In genomic region chr5:142713151-142713706, GRCh38 we compare ENCODE assay signal across 8 cellular contexts. TPM values are rescaled to one million over a fixed set of nuclear protein-coding genes. Genes with fewer than 3 reads are reported as not detected.
DNase-seq lines count a peak whose midpoint lies in the region; ATAC-seq and TF ChIP-seq lines count a peak whose summit lies in the region.

No MANE protein-coding gene starts in this region.

- no peaks in the 10 kb centered on the region for H3K9me3 Mint-ChIP-seq in activated B cell treated with CpG ODN at 0.5 μM for 24 hours

- CTCF ChIA-PET in activated B cell treated with CpG ODN at 0.5 μM for 24 hours (lab: Charles Lee): interaction anchor here (0.8 to 5.1 kb wide), 27 partner anchors 9 to 744 kb away, joined by 3 to 47 read pairs (median 5); partner anchors contain the start of gene RNF14

- ATAC-seq in GM18858 (IDR thresholded peaks at IDR 0.05; ENCODE audit: unreplicated experiment) (peak; percentile 93), HG03095 (IDR thresholded peaks at IDR 0.05; ENCODE audit: unreplicated experiment) (peak; percentile 99), activated B cell treated with CpG ODN at 0.5 μM for 24 hours (ENCODE audit: low read depth) (peak; percentile 97)

- H3K27ac ChIP-seq in ACC112 (ENCODE audit: low read depth, low read length) (peak overlapping the region; percentile 22; the same call in 1 of the 2 replicates), caudate nucleus (ENCODE audit: low read depth, low read length) (peak overlapping the region; percentile 88)

- H3K4me3 Mint-ChIP-seq in activated B cell treated with CpG ODN at 0.5 μM for 24 hours: peak overlapping the region; percentile 80

- H3K4me3 ChIP-seq in ACC112 (ENCODE audit: low read depth, low read length): peak overlapping the region; percentile 81

- no peaks in the 10 kb centered on the region for H3K36me3 ChIP-seq in ACC112 (ENCODE audit: insufficient read depth, low read length)

- intact Hi-C loops in activated B cell treated with CpG ODN at 0.5 μM for 24 hours (cut with micrococcal nuclease): loop anchor here (1.0 to 5.0 kb wide), 8 partner anchors 57 to 1480 kb away; partner anchors contain the start of gene ARHGAP26

- TF ChIP-seq CTCF in activated B cell treated with CpG ODN at 0.5 μM for 24 hours (IDR thresholded peaks at IDR 0.05): peak; percentile 93

- DNase-seq in NCI-H2171 treated with DMSO at 0.1 percent for 48 hours (lab: John Stamatoyannopoulos, UW): peak; percentile 74
- DNase-seq in activated B cell treated with CpG ODN at 0.5 μM for 24 hours: peak; percentile 78
- peak in 60 of 61 donors; percentile 9 to 98 (median 85) for DNase-seq in caudate nucleus (lab: John Stamatoyannopoulos, UW)
- peak; percentile 97 for DNase-seq in islet precursor cell
- DNase-seq in stimulated activated CD4-positive, alpha-beta T cell treated with anti-CD3 and anti-CD28 coated beads, Interleukin-12 subunit alpha, Interleukin-12 subunit beta, amount 100 ng/mL, for 4 hours: peak; percentile 85

- H3K27me3 Mint-ChIP-seq in activated B cell treated with CpG ODN at 0.5 μM for 24 hours: peaks cover 12% of the 10 kb centered on the region

- H3K27ac Mint-ChIP-seq in activated B cell treated with CpG ODN at 0.5 μM for 24 hours: no peak overlapping the region

- H3K36me3 Mint-ChIP-seq in activated B cell treated with CpG ODN at 0.5 μM for 24 hours (ENCODE audit: low read depth): no peaks in the 10 kb centered on the region

- POLR2A ChIA-PET in activated B cell treated with CpG ODN at 0.5 μM for 24 hours (lab: Charles Lee): interaction anchor here (0.6 to 0.9 kb wide), 2 partner anchors 10 to 202 kb away, joined by 3 to 6 read pairs; no protein-coding TSS in a partner anchor

- no peaks in the 10 kb centered on the region for H3K27me3 ChIP-seq in ACC112 (ENCODE audit: insufficient read depth, low read length)

- H3K4me1 Mint-ChIP-seq in activated B cell treated with CpG ODN at 0.5 μM for 24 hours: peaks cover 10% of the 10 kb centered on the region

- H2AFZ ChIP-seq in ACC112 (ENCODE audit: low read length, unreplicated experiment): peak overlapping the region; percentile 97

- peaks cover 8% of the 10 kb centered on the region for H3K4me1 ChIP-seq in ACC112 (ENCODE audit: control insufficient read depth, insufficient read depth, low read length, unreplicated experiment)

- no peaks in the 10 kb centered on the region for H3K79me2 ChIP-seq in ACC112 (ENCODE audit: control insufficient read depth, insufficient read depth, low read length, unreplicated experiment)

RNA-seq across cellular contexts. Expression of gene FGF1, which starts 27.3 kb away (rescaled TPM):
- not detected in 2 replicates for total RNA-seq in activated B cell treated with CpG ODN at 0.5 μM for 24 hours

RNA-seq across cellular contexts. Expression of gene ARHGAP26, which starts 56.9 kb away (rescaled TPM):
- 14.0 and 20.9 TPM in 2 replicates for total RNA-seq in activated B cell treated with CpG ODN at 0.5 μM for 24 hours

Comparison
In these comparisons a context has a peak if more than half of its experiments do, and no peak if none do; other contexts are left out.
1. Peak in every context shown above with its lines: DNase-seq, ATAC-seq, H3K4me3 ChIP-seq and H3K27ac ChIP-seq.